In genomic region chr22:36772451-36772850, GRCh38 we compare ENCODE assay signal across 30 cellular contexts. TPM values are rescaled to one million over a fixed set of nuclear protein-coding genes. Genes with fewer than 3 reads are reported as not detected.
DNase-seq lines count a peak whose midpoint lies in the region; ATAC-seq, FAIRE-seq and TF ChIP-seq lines count a peak whose summit lies in the region.
"Had no signal": no experiment of that assay in that cellular context is flagged by ENCODE, and none has a peak within 500 bp of the region (broad histone marks: within the 10 kb centered on the region; RNA-seq: fewer than 3 reads in every experiment).

No MANE protein-coding gene starts in this region.

- FAIRE-seq in frontal cortex (lab: Jason Lieb, UNC): no peak
- FAIRE-seq: G401.6, GM12891, HTR-8/SVneo had no signal

- H3K36me3 ChIP-seq in BLaER1 (0 out of 2 replicates have a peak, but pooled peaks cover 3% of the 10 kb centered on the region), RWPE2 (ENCODE audit: low read depth) (no peaks in the 10 kb centered on the region)

- H3K27me3 ChIP-seq in BLaER1 (no peaks in the 10 kb centered on the region), RWPE2 (ENCODE audit: insufficient read depth, poor library complexity, severe bottlenecking) (no peaks in the 10 kb centered on the region)

- TF ChIP-seq CTCF in RWPE2 (IDR thresholded peaks at IDR 0.05; ENCODE audit: poor library complexity, severe bottlenecking) (no peak), omental fat pad (IDR thresholded peaks at IDR 0.05) (no peak)

- H3K27ac ChIP-seq in BLaER1 (no peak overlapping the region), RWPE2 (ENCODE audit: poor library complexity, severe bottlenecking) (no peak overlapping the region)

- H3K4me2 ChIP-seq in BLaER1: peak overlapping the region; percentile 94

- H3K9ac ChIP-seq in BLaER1: no peak overlapping the region

- DNase-seq in RWPE2 (ENCODE audit: low spot score) (peak; percentile 8), foreskin melanocyte (peak; percentile 37), omental fat pad (ENCODE audit: low spot score) (peak; percentile 5), DMS79 treated with DMSO at 0.1 percent for 48 hours (lab: John Stamatoyannopoulos, UW) (no peak), NAMALWA (ENCODE audit: low spot score) (no peak), frontal cortex (ENCODE audit: low spot score in 2 of 2) (no peak), SKM-1 treated with dmso at 0.1 percent for 144 hours (lab: John Stamatoyannopoulos, UW; ENCODE audit: unreplicated experiment) (no peak)
- DNase-seq: 8988T; ACHN; CD4-positive, alpha-beta T cell; DMS53; KBM-7; NCI-H1417; NCI-H1694; NCI-H2029 treated with DMSO at 0.1 percent for 48 hours; NCI-H446 treated with DMSO at 0.1 percent for 48 hours; NCI-H526; NCI-H82; NK-92 treated with Interleukin-12 subunit alpha and Interleukin-12 subunit beta, amount 100 ng/mL, for 24 hours; PC-3; SHP77 had no signal

- H4K20me1 ChIP-seq in BLaER1: 0 out of 2 replicates have a peak, but pooled peaks cover 9% of the 10 kb centered on the region

- ATAC-seq in RWPE2 (ENCODE audit: low read depth) (no peak), omental fat pad (ENCODE audit: low FRiP score) (no peak)
- ATAC-seq: PC-3 had no signal

- H3K4me3 ChIP-seq in BLaER1 (no peak overlapping the region), RWPE2 (ENCODE audit: severe bottlenecking) (no peak overlapping the region)

- H3K4me1 ChIP-seq in BLaER1 (peaks cover 83% of the 10 kb centered on the region), RWPE2 (ENCODE audit: insufficient read depth, poor library complexity, severe bottlenecking) (peaks cover 6% of the 10 kb centered on the region)

- H3K9me3 ChIP-seq in BLaER1 (peaks cover 4% of the 10 kb centered on the region; the same call in 1 of the 2 replicates), RWPE2 (ENCODE audit: severe bottlenecking) (no peaks in the 10 kb centered on the region)

RNA-seq across cellular contexts. Expression of gene IFT27, which starts 3.5 kb away (rescaled TPM):
- total RNA-seq in omental fat pad (10 to 100 TPM in 2 of 4 donors, 1 to 10 TPM in 2; 4.4 to 15.8 (median 10.8) TPM), frontal cortex (17.5 TPM)

RNA-seq across cellular contexts. Expression of gene PVALB, which starts 44.4 kb away (rescaled TPM):
- total RNA-seq in omental fat pad: not detected
- total RNA-seq in frontal cortex: not detected
- total RNA-seq: CD4-positive, alpha-beta T cell; H4; LHCN-M2; MCF 10A; PC-3; RPMI7951; SK-MEL-5 had no signal

Comparison
In these comparisons a context has a peak if more than half of its experiments do, and no peak if none do; other contexts are left out.
1. DNase-seq: peak in RWPE2 (single experiment), foreskin melanocyte (single experiment) and omental fat pad (single experiment); none in DMS79 treated with DMSO at 0.1 percent for 48 hours (single experiment), NAMALWA (single experiment), frontal cortex (0 of 2) and SKM-1 treated with dmso at 0.1 percent for 144 hours (single experiment).